ENCODE assay signal across 18 cellular contexts in genomic region chr14:65297744-65298143, GRCh38.
DNase-seq lines count a peak whose midpoint lies in the region; ATAC-seq, FAIRE-seq and TF ChIP-seq lines count a peak whose summit lies in the region.
"Had no signal": no experiment of that assay in that cellular context is flagged by ENCODE, and none has a peak within 500 bp of the region (broad histone marks: within the 10 kb centered on the region; RNA-seq: fewer than 3 reads in every experiment).

No MANE protein-coding gene starts in this region.

- H3K9ac ChIP-seq in colonic mucosa (ENCODE audit: low read depth in 2 of 2, low read length in 2 of 2) = no peak overlapping the region

- 45 to 75% (median 62%) methylated on average over 5 of the region's 5 CpGs for WGBS in small intestine, 3 donors

- no peaks in the 10 kb centered on the region for H3K36me3 ChIP-seq in colonic mucosa
- H3K36me3 ChIP-seq in small intestine (ENCODE audit: control insufficient read depth in 2 of 2, insufficient read depth in 2 of 2, low read length in 2 of 2) = peaks cover 0 to 3% of the 10 kb centered on the region in 2 donors
- H3K36me3 ChIP-seq: gastroesophageal sphincter, WERI-Rb-1 had no signal

- H3K4me1 ChIP-seq in colonic mucosa (peaks cover 8% of the 10 kb centered on the region), small intestine (ENCODE audit: control insufficient read depth in 2 of 2, insufficient read depth in 1 of 2, low read depth in 1 of 2, low read length in 1 of 2) (peaks cover 0 to 10% of the 10 kb centered on the region in 2 donors)
- H3K4me1 ChIP-seq: gastroesophageal sphincter had no signal

- no peak for ATAC-seq in HG02763 (IDR thresholded peaks at IDR 0.05; ENCODE audit: unreplicated experiment)
- ATAC-seq in GM19351 (IDR thresholded peaks at IDR 0.05; ENCODE audit: unreplicated experiment) = no peak
- ATAC-seq: gastroesophageal sphincter had no signal

- H3K27ac ChIP-seq in colonic mucosa (no peak overlapping the region), small intestine (ENCODE audit: low read depth in 1 of 2, low read length in 1 of 2) (peak overlapping the region in 1 of 2 donors; percentile 46)
- H3K27ac ChIP-seq: coronary artery, gastroesophageal sphincter, WERI-Rb-1 had no signal

- TF ChIP-seq CTCF in colonic mucosa (IDR thresholded peaks at IDR 0.05) = no peak

- H3K9me3 ChIP-seq in colonic mucosa = no peaks in the 10 kb centered on the region
- H3K9me3 ChIP-seq in small intestine (ENCODE audit: control insufficient read depth, low read depth) = no peaks in the 10 kb centered on the region
- H3K9me3 ChIP-seq: gastroesophageal sphincter had no signal

- FAIRE-seq in small intestine (lab: Jason Lieb, UNC) = no peak

- H3K27me3 ChIP-seq in colonic mucosa = no peaks in the 10 kb centered on the region
- no peaks in the 10 kb centered on the region for H3K27me3 ChIP-seq in small intestine (ENCODE audit: control insufficient read depth in 2 of 2, insufficient read depth in 2 of 2, low read length in 2 of 2)
- H3K27me3 ChIP-seq: gastroesophageal sphincter had no signal

- DNase-seq in DMS153 (lab: John Stamatoyannopoulos, UW) (peak; percentile 89), NCI-H2029 treated with DMSO at 0.1 percent for 48 hours (lab: John Stamatoyannopoulos, UW) (peak; percentile 8), colonic mucosa (peak; percentile 66), small intestine (peak; percentile 78)
- DNase-seq in stimulated activated CD4-positive, alpha-beta T cell treated with anti-CD3 and anti-CD28 coated beads, Interleukin-2, amount 100 ng/mL, for 24 hours = no peak
- no peak for DNase-seq in stimulated activated CD4-positive, alpha-beta T cell treated with anti-CD3 and anti-CD28 coated beads, Interleukin-12 subunit alpha, Interleukin-12 subunit beta, amount 100 ng/mL, for 4 hours
- DNase-seq: activated effector memory CD4-positive, alpha-beta T cell treated with Interleukin-2 at 50 U/mL for 16 hours; HFFc6; IMR-90; mammary epithelial cell; NCI-H2081 treated with DMSO at 0.1 percent for 48 hours; stimulated activated CD4-positive, alpha-beta T cell treated with anti-CD3 and anti-CD28 coated beads, Interleukin-15, amount 100 ng/mL, for 24 hours; T-helper 1 cell; WERI-Rb-1 had no signal

- intact Hi-C loops in colonic mucosa (cut with DNase I) = no loop called here

- H3K4me3 ChIP-seq in colonic mucosa (no peak overlapping the region), small intestine (ENCODE audit: low read depth in 1 of 2, low read length in 2 of 2) (no peak overlapping the region)
- H3K4me3 ChIP-seq: coronary artery, gastroesophageal sphincter had no signal

Comparison
In these comparisons a context has a peak if more than half of its experiments do, and no peak if none do; other contexts are left out.
1. DNase-seq: peak in DMS153 (single experiment), NCI-H2029 treated with DMSO at 0.1 percent for 48 hours (single experiment), colonic mucosa (single experiment) and small intestine (single experiment); none in stimulated activated CD4-positive, alpha-beta T cell treated with anti-CD3 and anti-CD28 coated beads, Interleukin-2, amount 100 ng/mL, for 24 hours (0 of 2) and stimulated activated CD4-positive, alpha-beta T cell treated with anti-CD3 and anti-CD28 coated beads, Interleukin-12 subunit alpha, Interleukin-12 subunit beta, amount 100 ng/mL, for 4 hours (single experiment).